In genomic region chr10:73556855-73557254, GRCh38 we compare ENCODE assay signal across 27 cellular contexts.
"Had no signal": no experiment of that assay in that cellular context is flagged by ENCODE, and none has a peak within 500 bp of the region (broad histone marks: within the 10 kb centered on the region; RNA-seq: fewer than 3 reads in every experiment).

No MANE protein-coding gene starts in this region.

- FAIRE-seq: endothelial cell of umbilical vein had no signal

- ATAC-seq: body of pancreas; effector memory CD8-positive, alpha-beta T cell; heart right ventricle; left lung; right cardiac atrium; WTC11 had no signal

- H3K4me3 Mint-ChIP-seq: activated CD4-positive, alpha-beta memory T cell treated with anti-CD3 and anti-CD28 coated beads, Interleukin-2, amount 10 ng/mL, durations not matched to agents 7 days and 5 days; activated CD4-positive, alpha-beta T cell treated with anti-CD3 and anti-CD28 coated beads, Interleukin-2, amount 10 ng/mL, durations not matched to agents 7 days and 5 days; activated T-cell treated with anti-CD3 and anti-CD28 coated beads, Interleukin-2, amount 50 U/mL, for 24 hours; effector memory CD8-positive, alpha-beta T cell; naive B cell; stimulated activated naive CD8-positive, alpha-beta T cell treated with anti-CD3 and anti-CD28 coated beads, Interleukin-15, Interleukin-2, amounts not matched to agents 100 ng/mL and 50 ng/mL, for 24 hours; WTC11 had no signal

- H3K4me1 Mint-ChIP-seq: activated CD4-positive, alpha-beta memory T cell treated with anti-CD3 and anti-CD28 coated beads, Interleukin-2, amount 10 ng/mL, durations not matched to agents 7 days and 5 days; activated CD4-positive, alpha-beta T cell treated with anti-CD3 and anti-CD28 coated beads, Interleukin-2, amount 10 ng/mL, durations not matched to agents 7 days and 5 days; naive B cell; WTC11 had no signal

- H3K36me3 Mint-ChIP-seq: naive B cell had no signal

- DNase-seq: activated CD4-positive, alpha-beta memory T cell treated with anti-CD3 and anti-CD28 coated beads, Interleukin-2, amount 10 ng/mL, durations not matched to agents 7 days and 5 days; activated CD4-positive, alpha-beta T cell treated with anti-CD3 and anti-CD28 coated beads for 1 hour; activated CD4-positive, alpha-beta T cell treated with anti-CD3 and anti-CD28 coated beads, Interleukin-2, amount 10 ng/mL, durations not matched to agents 7 days and 5 days; activated CD8-positive, alpha-beta memory T cell treated with anti-CD3 and anti-CD28 coated beads, Interleukin-2, amount 50 U/mL, for 48 hours; activated gamma-delta T cell; activated naive CD4-positive, alpha-beta T cell treated with anti-CD3 and anti-CD28 coated beads, Interleukin-2, amount 50 U/mL, for 16 hours; activated T-cell treated with anti-CD3 and anti-CD28 coated beads, Interleukin-2, amount 50 U/mL, for 24 hours; body of pancreas; cerebellar nuclear complex; effector memory CD8-positive, alpha-beta T cell; heart right ventricle; kidney glomerular epithelial cell; left lung; naive B cell; occipital lobe; right cardiac atrium; stimulated activated CD4-positive, alpha-beta T cell treated with anti-CD3 and anti-CD28 coated beads, Interleukin-12 subunit alpha, Interleukin-12 subunit beta, amount 100 ng/mL, for 4 hours; stimulated activated CD4-positive, alpha-beta T cell treated with anti-CD3 and anti-CD28 coated beads, Interleukin-4, amount 100 ng/mL, for 1 hour; T-helper 2 cell; thyroid gland; upper lobe of left lung had no signal

- H3K9me3 Mint-ChIP-seq: activated CD4-positive, alpha-beta memory T cell treated with anti-CD3 and anti-CD28 coated beads, Interleukin-2, amount 10 ng/mL, durations not matched to agents 7 days and 5 days; activated CD4-positive, alpha-beta T cell treated with anti-CD3 and anti-CD28 coated beads, Interleukin-2, amount 10 ng/mL, durations not matched to agents 7 days and 5 days; activated T-cell treated with anti-CD3 and anti-CD28 coated beads, Interleukin-2, amount 50 U/mL, for 24 hours; effector memory CD8-positive, alpha-beta T cell; naive B cell; stimulated activated naive CD8-positive, alpha-beta T cell treated with anti-CD3 and anti-CD28 coated beads, Interleukin-15, Interleukin-2, amounts not matched to agents 100 ng/mL and 50 ng/mL, for 24 hours; WTC11 had no signal

- H3K27me3 ChIP-seq: body of pancreas, heart right ventricle, left lung, thyroid gland, upper lobe of left lung, vagina had no signal

- H3K27ac ChIP-seq: body of pancreas, coronary artery, heart right ventricle, parathyroid adenoma, thyroid gland, vagina had no signal

- H3K27ac Mint-ChIP-seq: activated CD4-positive, alpha-beta memory T cell treated with anti-CD3 and anti-CD28 coated beads, Interleukin-2, amount 10 ng/mL, durations not matched to agents 7 days and 5 days; activated CD4-positive, alpha-beta T cell treated with anti-CD3 and anti-CD28 coated beads, Interleukin-2, amount 10 ng/mL, durations not matched to agents 7 days and 5 days; activated T-cell treated with anti-CD3 and anti-CD28 coated beads, Interleukin-2, amount 50 U/mL, for 24 hours; effector memory CD8-positive, alpha-beta T cell; naive B cell; stimulated activated naive CD8-positive, alpha-beta T cell treated with anti-CD3 and anti-CD28 coated beads, Interleukin-15, Interleukin-2, amounts not matched to agents 100 ng/mL and 50 ng/mL, for 24 hours; WTC11 had no signal

- H3K27me3 Mint-ChIP-seq: activated CD4-positive, alpha-beta memory T cell treated with anti-CD3 and anti-CD28 coated beads, Interleukin-2, amount 10 ng/mL, durations not matched to agents 7 days and 5 days; activated T-cell treated with anti-CD3 and anti-CD28 coated beads, Interleukin-2, amount 50 U/mL, for 24 hours; effector memory CD8-positive, alpha-beta T cell; naive B cell; stimulated activated naive CD8-positive, alpha-beta T cell treated with anti-CD3 and anti-CD28 coated beads, Interleukin-15, Interleukin-2, amounts not matched to agents 100 ng/mL and 50 ng/mL, for 24 hours had no signal
